8 cellular contexts compared by ENCODE assay signal in genomic region chr10:72328045-72328828, GRCh38. TPM values are rescaled to one million over a fixed set of nuclear protein-coding genes. Genes with fewer than 3 reads are reported as not detected.
DNase-seq lines count a peak whose midpoint lies in the region; ATAC-seq and TF ChIP-seq lines count a peak whose summit lies in the region.

No MANE protein-coding gene starts in this region.

- intact Hi-C loops in cardiac septum (cut with DNase I), result loop anchor here (2.0 kb wide), 1 partner anchor 53 kb away; no protein-coding TSS in a partner anchor
- intact Hi-C loops in psoas muscle (cut with DNase I), result loop anchor here in 1 of 2 donors (5.0 kb wide), 1 partner anchor 201 kb away; no protein-coding TSS in a partner anchor

- peak overlapping the region; percentile 84 for H3K4me3 Mint-ChIP-seq in activated CD8-positive, alpha-beta memory T cell treated with anti-CD3 and anti-CD28 coated beads, Interleukin-2, amount 10 ng/mL, durations not matched to agents 7 days and 5 days
- peak overlapping the region; percentile 91 for H3K4me3 Mint-ChIP-seq in activated naive CD8-positive, alpha-beta T cell treated with anti-CD3 and anti-CD28 coated beads, Interleukin-2, amount 10 ng/mL, durations not matched to agents 7 days and 5 days

- no peak for ATAC-seq in activated CD8-positive, alpha-beta memory T cell treated with anti-CD3 and anti-CD28 coated beads, Interleukin-2, amount 10 ng/mL, durations not matched to agents 7 days and 5 days
- ATAC-seq in activated naive CD8-positive, alpha-beta T cell treated with anti-CD3 and anti-CD28 coated beads, Interleukin-2, amount 10 ng/mL, durations not matched to agents 7 days and 5 days (ENCODE audit: low read depth), result peak; percentile 0
- peak; percentile 58 to 78 (median 66) for ATAC-seq in psoas muscle
- ATAC-seq in GM18873 (IDR thresholded peaks at IDR 0.05; ENCODE audit: low FRiP score, unreplicated experiment), result no peak
- ATAC-seq in HG03521 (IDR thresholded peaks at IDR 0.05; ENCODE audit: unreplicated experiment), result no peak

- DNase-seq in activated CD8-positive, alpha-beta memory T cell treated with anti-CD3 and anti-CD28 coated beads, Interleukin-2, amount 10 ng/mL, durations not matched to agents 7 days and 5 days, result peak; percentile 57
- no peak for DNase-seq in activated CD8-positive, alpha-beta memory T cell treated with anti-CD3 and anti-CD28 coated beads for 24 hours
- DNase-seq in NCI-H146 (lab: John Stamatoyannopoulos, UW) (peak; percentile 56), cardiac septum (ENCODE audit: low spot score) (peak; percentile 88), psoas muscle (peak; percentile 71 to 84)
- peak; percentile 57 for DNase-seq in activated naive CD8-positive, alpha-beta T cell treated with anti-CD3 and anti-CD28 coated beads, Interleukin-2, amount 10 ng/mL, durations not matched to agents 7 days and 5 days

- H3K4me1 Mint-ChIP-seq in activated CD8-positive, alpha-beta memory T cell treated with anti-CD3 and anti-CD28 coated beads, Interleukin-2, amount 10 ng/mL, durations not matched to agents 7 days and 5 days, result peaks cover 77% of the 10 kb centered on the region
- H3K4me1 Mint-ChIP-seq in activated naive CD8-positive, alpha-beta T cell treated with anti-CD3 and anti-CD28 coated beads, Interleukin-2, amount 10 ng/mL, durations not matched to agents 7 days and 5 days, result peaks cover 57% of the 10 kb centered on the region

- H3K4me1 ChIP-seq in psoas muscle, result peaks cover 49% of the 10 kb centered on the region

- no peaks in the 10 kb centered on the region for H3K9me3 ChIP-seq in psoas muscle

- H3K27me3 Mint-ChIP-seq in activated CD8-positive, alpha-beta memory T cell treated with anti-CD3 and anti-CD28 coated beads, Interleukin-2, amount 10 ng/mL, durations not matched to agents 7 days and 5 days, result no peaks in the 10 kb centered on the region
- no peaks in the 10 kb centered on the region for H3K27me3 Mint-ChIP-seq in activated naive CD8-positive, alpha-beta T cell treated with anti-CD3 and anti-CD28 coated beads, Interleukin-2, amount 10 ng/mL, durations not matched to agents 7 days and 5 days

- no peaks in the 10 kb centered on the region for H3K9me3 Mint-ChIP-seq in activated CD8-positive, alpha-beta memory T cell treated with anti-CD3 and anti-CD28 coated beads, Interleukin-2, amount 10 ng/mL, durations not matched to agents 7 days and 5 days (ENCODE audit: low read depth)
- H3K9me3 Mint-ChIP-seq in activated naive CD8-positive, alpha-beta T cell treated with anti-CD3 and anti-CD28 coated beads, Interleukin-2, amount 10 ng/mL, durations not matched to agents 7 days and 5 days, result no peaks in the 10 kb centered on the region

- peak overlapping the region; percentile 85 for H3K27ac ChIP-seq in psoas muscle

- peak overlapping the region; percentile 92 for H3K27ac Mint-ChIP-seq in activated CD8-positive, alpha-beta memory T cell treated with anti-CD3 and anti-CD28 coated beads, Interleukin-2, amount 10 ng/mL, durations not matched to agents 7 days and 5 days
- peak overlapping the region; percentile 100 for H3K27ac Mint-ChIP-seq in activated naive CD8-positive, alpha-beta T cell treated with anti-CD3 and anti-CD28 coated beads, Interleukin-2, amount 10 ng/mL, durations not matched to agents 7 days and 5 days

- no peaks in the 10 kb centered on the region for H3K27me3 ChIP-seq in psoas muscle (ENCODE audit: insufficient read depth in 3 of 3, low read length in 2 of 3)

- WGBS in psoas muscle, 3 donors, result 9 to 11% (median 9%) methylated on average over 13 to 14 of the region's 14 CpGs

- no peaks in the 10 kb centered on the region for H3K36me3 ChIP-seq in psoas muscle (ENCODE audit: insufficient read depth in 1 of 2, low read depth in 1 of 2)

- CTCF ChIA-PET in activated CD8-positive, alpha-beta memory T cell treated with anti-CD3 and anti-CD28 coated beads, Interleukin-2, amount 10 ng/mL, durations not matched to agents 7 days and 5 days (lab: Charles Lee), result interaction anchor here (0.7 to 12.6 kb wide), 18 partner anchors 9 to 280 kb away, joined by 3 to 98 read pairs (median 6); partner anchors contain the start of gene DDIT4

- peak; percentile 66 for TF ChIP-seq CTCF in psoas muscle (IDR thresholded peaks at IDR 0.05)

- H3K36me3 Mint-ChIP-seq in activated CD8-positive, alpha-beta memory T cell treated with anti-CD3 and anti-CD28 coated beads, Interleukin-2, amount 10 ng/mL, durations not matched to agents 7 days and 5 days, result peaks cover 10% of the 10 kb centered on the region
- H3K36me3 Mint-ChIP-seq in activated naive CD8-positive, alpha-beta T cell treated with anti-CD3 and anti-CD28 coated beads, Interleukin-2, amount 10 ng/mL, durations not matched to agents 7 days and 5 days, result peaks cover 12% of the 10 kb centered on the region

- H3K4me3 ChIP-seq in psoas muscle, result peak overlapping the region; percentile 20

- POLR2A ChIA-PET in activated naive CD8-positive, alpha-beta T cell treated with anti-CD3 and anti-CD28 coated beads, Interleukin-2, amount 10 ng/mL, durations not matched to agents 7 days and 5 days (lab: Charles Lee), result interaction anchor here (0.6 to 32.2 kb wide), 7 partner anchors 30 to 241 kb away, joined by 4 to 1812 read pairs (median 9); partner anchors contain the start of genes ANAPC16, ASCC1, DDIT4 and SPOCK2

RNA-seq across cellular contexts. Expression of gene DNAJB12, which starts 26.5 kb away (rescaled TPM):
- total RNA-seq in activated CD8-positive, alpha-beta memory T cell treated with anti-CD3 and anti-CD28 coated beads, Interleukin-2, amount 10 ng/mL, durations not matched to agents 7 days and 5 days, result 10 to 100 TPM; 25.5 to 31.4 TPM
- total RNA-seq in activated naive CD8-positive, alpha-beta T cell treated with anti-CD3 and anti-CD28 coated beads, Interleukin-2, amount 10 ng/mL, durations not matched to agents 7 days and 5 days, result 10 to 100 TPM; 24.3 to 26.5 TPM
- total RNA-seq in cardiac septum (28.9 TPM), psoas muscle (10 to 100 TPM; 24.0 to 38.7 (median 34.0) TPM)
- polyA plus RNA-seq in psoas muscle, result 10 to 100 TPM; 22.1 to 24.9 (median 22.5) TPM

RNA-seq across cellular contexts. Expression of gene DDIT4, which starts 54.5 kb away (rescaled TPM):
- total RNA-seq in activated CD8-positive, alpha-beta memory T cell treated with anti-CD3 and anti-CD28 coated beads, Interleukin-2, amount 10 ng/mL, durations not matched to agents 7 days and 5 days, result 100 to 1,000 TPM; 291 to 293 TPM
- total RNA-seq in activated naive CD8-positive, alpha-beta T cell treated with anti-CD3 and anti-CD28 coated beads, Interleukin-2, amount 10 ng/mL, durations not matched to agents 7 days and 5 days, result 100 to 1,000 TPM; 150 to 159 TPM
- 22.6 TPM for total RNA-seq in cardiac septum
- total RNA-seq in psoas muscle, result 100 to 1,000 TPM in 1 of 4 donors, 10 to 100 TPM in 3; 16.1 to 220 (median 65.4) TPM
- polyA plus RNA-seq in psoas muscle, result 100 to 1,000 TPM; 114 to 744 (median 487) TPM

Comparison
In these comparisons a context has a peak if more than half of its experiments do, and no peak if none do; other contexts are left out.
1. ATAC-seq: peak in activated naive CD8-positive, alpha-beta T cell treated with anti-CD3 and anti-CD28 coated beads, Interleukin-2, amount 10 ng/mL, durations not matched to agents 7 days and 5 days (single experiment) and psoas muscle (4 of 4); none in activated CD8-positive, alpha-beta memory T cell treated with anti-CD3 and anti-CD28 coated beads, Interleukin-2, amount 10 ng/mL, durations not matched to agents 7 days and 5 days (single experiment), GM18873 (single experiment) and HG03521 (single experiment).